ENCODE assay signal across 8 cellular contexts in the genomic region with DNA sequence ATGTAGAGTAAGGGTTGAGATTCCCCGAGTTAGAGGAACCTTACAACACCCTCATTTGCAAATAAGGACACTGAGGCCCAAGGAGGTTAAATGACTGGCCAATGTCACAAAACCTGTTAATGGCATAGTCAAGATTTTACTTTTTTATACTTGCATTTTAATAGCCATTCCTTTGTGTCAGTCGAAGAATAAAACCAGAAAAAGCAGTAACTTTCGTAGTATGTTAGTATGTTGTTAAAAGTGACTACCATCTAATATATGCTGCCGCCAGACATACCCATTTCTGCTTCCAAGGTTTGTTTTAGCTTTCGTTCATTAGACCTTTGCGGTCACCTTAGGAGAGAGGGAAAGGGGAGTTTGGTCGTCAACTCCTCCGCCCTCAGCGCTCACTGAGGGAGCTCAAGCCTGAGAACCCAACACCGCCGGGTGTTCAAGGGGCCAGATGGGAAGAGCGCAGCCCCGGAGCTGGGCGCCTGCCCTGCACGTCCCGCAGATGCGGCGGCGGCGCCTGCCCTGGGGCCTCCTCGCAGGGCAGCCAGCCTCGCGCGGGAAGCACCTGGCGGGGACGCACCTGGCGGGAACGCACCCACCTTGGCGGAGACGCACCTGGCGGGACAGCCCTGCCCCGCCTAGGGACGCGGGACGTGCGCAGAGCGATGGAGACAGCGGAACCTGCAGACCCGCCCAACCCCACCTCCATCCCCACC. TPM values are rescaled to one million over a fixed set of nuclear protein-coding genes. Genes with fewer than 3 reads are reported as not detected.
DNase-seq lines count a peak whose midpoint lies in the region; ATAC-seq and TF ChIP-seq lines count a peak whose summit lies in the region.

No MANE protein-coding gene starts in this region.

- H3K4me1 ChIP-seq in mammary epithelial cell (ENCODE audit: insufficient read depth, low read length) (peaks cover 22% of the 10 kb centered on the region), suprapubic skin (peaks cover 46% of the 10 kb centered on the region)

- H3K9me3 ChIP-seq in mammary epithelial cell (replicated peaks; ENCODE audit: insufficient read depth, low read length) (no peaks in the 10 kb centered on the region), suprapubic skin (no peaks in the 10 kb centered on the region)

- DNase-seq in CD1c-positive myeloid dendritic cell (ENCODE audit: extremely low spot score): peak; percentile 31
- DNase-seq in NCI-H69 (lab: John Stamatoyannopoulos, UW): peak; percentile 95
- no peak for DNase-seq in mammary epithelial cell
- DNase-seq in left lobe of liver (ENCODE audit: low spot score): no peak
- DNase-seq in suprapubic skin (ENCODE audit: low spot score in 2 of 2): peak in 1 of 2 donors; percentile 82
- no peak for DNase-seq in sciatic nerve (ENCODE audit: low spot score)

- peak overlapping the region; percentile 87 for H3K4me2 ChIP-seq in mammary epithelial cell (ENCODE audit: insufficient read depth, low read depth, low read length)

- H3K79me2 ChIP-seq in mammary epithelial cell (ENCODE audit: insufficient read depth, low read length): peaks cover 55% of the 10 kb centered on the region

- BruUV-seq in mammary epithelial cell (replicated peaks; lab: Mats Ljungman, UMichigan): TSS peak; percentile 32

- intact Hi-C loops in mammary epithelial cell (cut with micrococcal nuclease): loop anchor here (1.0 to 10.0 kb wide), 3 partner anchors 73 to 198 kb away; a partner anchor contains a TSS
- intact Hi-C loops in sciatic nerve (cut with DNase I): loop anchor here (10.0 kb wide), 1 partner anchor 98 kb away; a partner anchor contains a TSS

- no peaks in the 10 kb centered on the region for H3K36me3 ChIP-seq in mammary epithelial cell (ENCODE audit: insufficient read depth, low read length)
- no peaks in the 10 kb centered on the region for H3K36me3 ChIP-seq in suprapubic skin

- H4K20me1 ChIP-seq in mammary epithelial cell (ENCODE audit: insufficient read depth, low read length): no peaks in the 10 kb centered on the region

- peak overlapping the region; percentile 61 to 80 (median 75) for H3K4me3 ChIP-seq in mammary epithelial cell (replicated peaks in 1 of 3; ENCODE audit: insufficient read depth in 1 of 3, low read depth in 2 of 3, low read length in 3 of 3)
- peak overlapping the region; percentile 62 for H3K4me3 ChIP-seq in suprapubic skin

- H3K27me3 ChIP-seq in mammary epithelial cell (ENCODE audit: insufficient read depth, low read length) (no peaks in the 10 kb centered on the region), suprapubic skin (no peaks in the 10 kb centered on the region)

- ATAC-seq in GM18519 (IDR thresholded peaks at IDR 0.05; ENCODE audit: low FRiP score, unreplicated experiment) (peak; percentile 2), HG03045 (IDR thresholded peaks at IDR 0.05; ENCODE audit: unreplicated experiment) (peak; percentile 3), left lobe of liver (peak; percentile 27), sciatic nerve (no peak)

- peak overlapping the region; percentile 83 for H2AFZ ChIP-seq in mammary epithelial cell (ENCODE audit: low read depth, low read length)

- no peak for TF ChIP-seq POLR2A in suprapubic skin (IDR thresholded peaks at IDR 0.05)

- TF ChIP-seq CTCF in mammary epithelial cell (conservative IDR thresholded peaks at IDR 0.05 in 1 of 2, IDR thresholded peaks at IDR 0.05 in 1 of 2; ENCODE audit: extremely low read depth in 1 of 2, insufficient read depth in 1 of 2, low read depth in 1 of 2, low read length in 2 of 2) (no peak), suprapubic skin (IDR thresholded peaks at IDR 0.05) (no peak)

- WGBS in mammary epithelial cell (ENCODE audit: low coverage, missing lambda C conversion rate): under 1% methylated on average over 22 of the region's 39 CpGs
- WGBS in suprapubic skin: 5% methylated on average over 13 of the region's 39 CpGs

- H3K27ac ChIP-seq in mammary epithelial cell (ENCODE audit: insufficient read depth, low read depth, low read length) (peak overlapping the region; percentile 89), suprapubic skin (peak overlapping the region; percentile 96)

- H3K9ac ChIP-seq in mammary epithelial cell (ENCODE audit: insufficient read depth, low read length): peak overlapping the region; percentile 98

- in situ Hi-C loops in mammary epithelial cell (cut with MboI; ENCODE audit: low sequenced_read_pairs in 2 of 2): loop anchor here (10.0 to 25.0 kb wide), 3 partner anchors 88 to 371 kb away; a partner anchor contains a TSS

- no peak for TF ChIP-seq EP300 in suprapubic skin (IDR thresholded peaks at IDR 0.05)

- dilution Hi-C loops in mammary epithelial cell (cut with HindIII; ENCODE audit: low sequenced_read_pairs): no loop called here

- CTCF ChIA-PET in mammary epithelial cell (lab: Charles Lee; ENCODE audit: low non-redundant PET): no interaction called here

RNA-seq across cellular contexts. Expression of a gene that starts 0.5 kb away (rescaled TPM):
- total RNA-seq in mammary epithelial cell (10 to 100 TPM; 46.2 to 54.8 TPM), left lobe of liver (27.7 TPM), suprapubic skin (10 to 100 TPM; 47.7 to 60.8 (median 55.4) TPM), sciatic nerve (48.8 TPM)
- 32.2 TPM for polyA plus RNA-seq in mammary epithelial cell
- 54.2 TPM for polyA minus RNA-seq in mammary epithelial cell

Comparison
In these comparisons a context has a peak if more than half of its experiments do, and no peak if none do; other contexts are left out.
1. DNase-seq: peak in CD1c-positive myeloid dendritic cell (single experiment) and NCI-H69 (single experiment); none in mammary epithelial cell (single experiment), left lobe of liver (single experiment) and sciatic nerve (single experiment).